ENCODE assay signal across 23 cellular contexts in genomic region chr3:37224879-37225278, GRCh38.
"Had no signal": no experiment of that assay in that cellular context is flagged by ENCODE, and none has a peak within 500 bp of the region (broad histone marks: within the 10 kb centered on the region; RNA-seq: fewer than 3 reads in every experiment).

No MANE protein-coding gene starts in this region.

- DNase-seq: IMR-90; Kasumi-1; KG1; MM.1S; NCI-H1092 treated with DMSO at 0.1 percent for 48 hours; NCI-H1436; NCI-H187; NCI-H2029; NCI-H2081 treated with DMSO at 0.1 percent for 48 hours; NCI-H2171; NCI-H226; NCI-H446; NCI-H510A; NCI-H524 treated with DMSO at 0.1 percent for 48 hours; NCI-H69; NCI-H774; NK-92 treated with Interleukin-12 subunit alpha and Interleukin-12 subunit beta, amount 100 ng/mL, for 24 hours; PC-3; SHP77; SK-N-SH had no signal

- ATAC-seq: HepG2, Panc1, PC-3 had no signal

- H3K9ac ChIP-seq: SK-N-SH had no signal

- H3K4me2 ChIP-seq: SK-N-SH had no signal

- H3K27ac ChIP-seq: RWPE1 had no signal

- H3K9me3 ChIP-seq: SK-N-SH had no signal
